ENCODE assay signal across 1 cellular context in the genomic region with DNA sequence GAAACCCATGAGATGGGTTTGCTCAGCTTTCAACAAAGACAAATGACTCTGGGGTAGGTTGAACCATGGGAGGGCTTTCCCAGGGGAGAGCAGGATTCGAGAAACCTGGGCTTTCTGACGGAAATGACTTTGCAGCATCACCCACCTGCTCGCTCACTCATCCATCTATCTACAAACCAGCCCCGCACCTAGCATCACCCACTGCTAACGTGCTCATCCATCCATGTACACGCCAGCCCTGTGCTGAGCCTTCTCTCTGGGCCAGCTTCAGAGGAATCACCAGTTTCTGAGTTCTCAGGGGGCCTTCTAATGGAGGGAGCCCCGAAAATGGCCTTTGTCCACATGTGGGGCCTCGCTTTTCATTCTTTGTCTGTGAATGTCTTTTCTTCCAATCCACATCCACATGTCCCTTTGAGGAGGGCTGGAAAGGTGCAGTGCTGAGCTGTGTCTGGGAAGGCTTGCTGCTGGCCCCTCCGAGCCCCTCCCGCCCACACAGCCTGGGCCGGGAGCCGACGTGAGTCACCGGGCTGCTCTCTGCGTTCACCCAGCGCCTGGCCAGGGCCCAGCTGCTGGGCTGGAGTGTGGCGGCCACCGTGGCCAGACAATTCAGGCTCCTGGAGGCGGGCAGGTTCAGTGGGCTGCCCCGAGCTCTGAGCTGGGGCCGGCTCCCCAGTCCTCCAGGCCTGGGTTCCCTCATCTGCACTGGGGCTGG.
TF ChIP-seq lines count a peak whose summit lies in the region.

No MANE protein-coding gene starts in this region.

TF ChIP-seq in HEK293, 187 proteins besides CTCF, POLR2A, EP300 and RAD21 (continued from another document):
- TF ChIP-seq ZBTB8A (tag by site-specific recombination; IDR thresholded peaks at IDR 0.05) (0 out of 2 replicates have a peak, but pooled peaks have one; percentile 17), PATZ1 (tag by site-specific recombination; IDR thresholded peaks at IDR 0.05) (peak; percentile 60), ZNF555 (tag by site-specific recombination; conservative IDR thresholded peaks at IDR 0.05) (no peak), ZSCAN16 (tag by site-specific recombination; IDR thresholded peaks at IDR 0.05) (no peak), RBAK (tag by site-specific recombination; IDR thresholded peaks at IDR 0.05) (no peak), ZNF544 (tag by site-specific recombination; IDR thresholded peaks at IDR 0.05) (no peak), ZBTB20 (tag by site-specific recombination; IDR thresholded peaks at IDR 0.05) (0 out of 2 replicates have a peak, but pooled peaks have one; percentile 16), EGR2 (tag by site-specific recombination; IDR thresholded peaks at IDR 0.05; ENCODE audit: low read depth) (0 out of 2 replicates have a peak, but pooled peaks have one; percentile 25), ZNF354C (tag by site-specific recombination; IDR thresholded peaks at IDR 0.05; ENCODE audit: borderline replicate concordance, low read depth) (no peak), ZNF600 (tag by site-specific recombination; IDR thresholded peaks at IDR 0.05) (peak; percentile 65), GLIS2 (tag by site-specific recombination; IDR thresholded peaks at IDR 0.05) (0 out of 2 replicates have a peak, but pooled peaks have one; percentile 29), ZFP41 (tag by site-specific recombination; IDR thresholded peaks at IDR 0.05; ENCODE audit: borderline replicate concordance) (no peak), ZBTB17 (tag by site-specific recombination; IDR thresholded peaks at IDR 0.05) (peak; percentile 72), ZNF677 (tag by site-specific recombination; IDR thresholded peaks at IDR 0.05) (no peak), ZNF174 (tag by site-specific recombination; IDR thresholded peaks at IDR 0.05) (no peak), ZNF521 (tag by site-specific recombination; IDR thresholded peaks at IDR 0.05) (no peak), ZNF223 (tag by site-specific recombination; IDR thresholded peaks at IDR 0.05) (no peak)
- TF ChIP-seq, protein P1, sequence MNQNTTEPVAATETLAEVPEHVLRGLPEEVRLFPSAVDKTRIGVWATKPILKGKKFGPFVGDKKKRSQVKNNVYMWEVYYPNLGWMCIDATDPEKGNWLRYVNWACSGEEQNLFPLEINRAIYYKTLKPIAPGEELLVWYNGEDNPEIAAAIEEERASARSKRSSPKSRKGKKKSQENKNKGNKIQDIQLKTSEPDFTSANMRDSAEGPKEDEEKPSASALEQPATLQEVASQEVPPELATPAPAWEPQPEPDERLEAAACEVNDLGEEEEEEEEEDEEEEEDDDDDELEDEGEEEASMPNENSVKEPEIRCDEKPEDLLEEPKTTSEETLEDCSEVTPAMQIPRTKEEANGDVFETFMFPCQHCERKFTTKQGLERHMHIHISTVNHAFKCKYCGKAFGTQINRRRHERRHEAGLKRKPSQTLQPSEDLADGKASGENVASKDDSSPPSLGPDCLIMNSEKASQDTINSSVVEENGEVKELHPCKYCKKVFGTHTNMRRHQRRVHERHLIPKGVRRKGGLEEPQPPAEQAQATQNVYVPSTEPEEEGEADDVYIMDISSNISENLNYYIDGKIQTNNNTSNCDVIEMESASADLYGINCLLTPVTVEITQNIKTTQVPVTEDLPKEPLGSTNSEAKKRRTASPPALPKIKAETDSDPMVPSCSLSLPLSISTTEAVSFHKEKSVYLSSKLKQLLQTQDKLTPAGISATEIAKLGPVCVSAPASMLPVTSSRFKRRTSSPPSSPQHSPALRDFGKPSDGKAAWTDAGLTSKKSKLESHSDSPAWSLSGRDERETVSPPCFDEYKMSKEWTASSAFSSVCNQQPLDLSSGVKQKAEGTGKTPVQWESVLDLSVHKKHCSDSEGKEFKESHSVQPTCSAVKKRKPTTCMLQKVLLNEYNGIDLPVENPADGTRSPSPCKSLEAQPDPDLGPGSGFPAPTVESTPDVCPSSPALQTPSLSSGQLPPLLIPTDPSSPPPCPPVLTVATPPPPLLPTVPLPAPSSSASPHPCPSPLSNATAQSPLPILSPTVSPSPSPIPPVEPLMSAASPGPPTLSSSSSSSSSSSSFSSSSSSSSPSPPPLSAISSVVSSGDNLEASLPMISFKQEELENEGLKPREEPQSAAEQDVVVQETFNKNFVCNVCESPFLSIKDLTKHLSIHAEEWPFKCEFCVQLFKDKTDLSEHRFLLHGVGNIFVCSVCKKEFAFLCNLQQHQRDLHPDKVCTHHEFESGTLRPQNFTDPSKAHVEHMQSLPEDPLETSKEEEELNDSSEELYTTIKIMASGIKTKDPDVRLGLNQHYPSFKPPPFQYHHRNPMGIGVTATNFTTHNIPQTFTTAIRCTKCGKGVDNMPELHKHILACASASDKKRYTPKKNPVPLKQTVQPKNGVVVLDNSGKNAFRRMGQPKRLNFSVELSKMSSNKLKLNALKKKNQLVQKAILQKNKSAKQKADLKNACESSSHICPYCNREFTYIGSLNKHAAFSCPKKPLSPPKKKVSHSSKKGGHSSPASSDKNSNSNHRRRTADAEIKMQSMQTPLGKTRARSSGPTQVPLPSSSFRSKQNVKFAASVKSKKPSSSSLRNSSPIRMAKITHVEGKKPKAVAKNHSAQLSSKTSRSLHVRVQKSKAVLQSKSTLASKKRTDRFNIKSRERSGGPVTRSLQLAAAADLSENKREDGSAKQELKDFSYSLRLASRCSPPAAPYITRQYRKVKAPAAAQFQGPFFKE (tag by site-specific recombination; IDR thresholded peaks at IDR 0.05; ENCODE audit: borderline replicate concordance) = no peak
- TF ChIP-seq, protein P2, sequence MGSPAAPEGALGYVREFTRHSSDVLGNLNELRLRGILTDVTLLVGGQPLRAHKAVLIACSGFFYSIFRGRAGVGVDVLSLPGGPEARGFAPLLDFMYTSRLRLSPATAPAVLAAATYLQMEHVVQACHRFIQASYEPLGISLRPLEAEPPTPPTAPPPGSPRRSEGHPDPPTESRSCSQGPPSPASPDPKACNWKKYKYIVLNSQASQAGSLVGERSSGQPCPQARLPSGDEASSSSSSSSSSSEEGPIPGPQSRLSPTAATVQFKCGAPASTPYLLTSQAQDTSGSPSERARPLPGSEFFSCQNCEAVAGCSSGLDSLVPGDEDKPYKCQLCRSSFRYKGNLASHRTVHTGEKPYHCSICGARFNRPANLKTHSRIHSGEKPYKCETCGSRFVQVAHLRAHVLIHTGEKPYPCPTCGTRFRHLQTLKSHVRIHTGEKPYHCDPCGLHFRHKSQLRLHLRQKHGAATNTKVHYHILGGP (tag by site-specific recombination; IDR thresholded peaks at IDR 0.05) = no peak
TF ChIP-seq in HEK293: peak in this region for 8.
